8 cellular contexts compared by ENCODE assay signal in genomic region chr1:6185635-6186382, GRCh38. TPM values are rescaled to one million over a fixed set of nuclear protein-coding genes. Genes with fewer than 3 reads are reported as not detected.
DNase-seq lines count a peak whose midpoint lies in the region; TF ChIP-seq lines count a peak whose summit lies in the region.

No MANE protein-coding gene starts in this region.

- CTCF ChIA-PET in GM10248 (lab: Yijun Ruan, JAX), result interaction anchor here (0.6 to 2.4 kb wide), 10 partner anchors 8 to 46 kb away, joined by 3 to 9 read pairs (median 4); partner anchors contain the start of genes RNF207 and RPL22

- in situ Hi-C loops in ACHN (cut with HindIII; ENCODE audit: low pct_ligation_motif_present, low pct_unique_long_range_greater_than_20kb, low sequenced_read_pairs), result no loop called here

- TF ChIP-seq CTCF in GM10248 (IDR thresholded peaks at IDR 0.05; ENCODE audit: control extremely low read depth, extremely low read depth, low read depth, missing control alignments) (peak; percentile 49), fibroblast of pulmonary artery (IDR thresholded peaks at IDR 0.05; ENCODE audit: low read length, missing control alignments) (peak; percentile 64)

- H3K4me3 ChIP-seq in fibroblast of pulmonary artery (replicated peaks; ENCODE audit: low read depth, low read length), result no peak overlapping the region

- DNase-seq in ACHN (peak; percentile 58), GM10248 (ENCODE audit: extremely low spot score) (no peak), RPMI7951 (ENCODE audit: low read depth) (peak; percentile 42), fibroblast of pulmonary artery (ENCODE audit: low read depth) (peak; percentile 55), NCI-H2029 (lab: John Stamatoyannopoulos, UW) (no peak), T-helper 1 cell (no peak)
- no peak for DNase-seq in activated CD4-positive, CD25-positive, alpha-beta regulatory T cell (lab: John Stamatoyannopoulos, UW)
- no peak for DNase-seq in activated effector memory CD4-positive, alpha-beta T cell treated with Interleukin-2 at 50 U/mL for 16 hours

- POLR2A ChIA-PET in GM10248 (lab: Yijun Ruan, JAX), result no interaction called here

RNA-seq across cellular contexts. Expression of gene CHD5, which starts 5.7 kb away (rescaled TPM):
- under 0.01 TPM in 1 of 2 replicates, not detected in the other for total RNA-seq in RPMI7951 (2014; rRNA removed; shearing (Covaris generic))

RNA-seq across cellular contexts. Expression of gene RPL22, which starts 13.6 kb away (rescaled TPM):
- total RNA-seq in RPMI7951 (2014; rRNA removed; shearing (Covaris generic)), result 245 and 306 TPM in 2 replicates

RNA-seq across cellular contexts. Expression of gene RNF207, which starts 20.1 kb away (rescaled TPM):
- total RNA-seq in RPMI7951 (2014; rRNA removed; shearing (Covaris generic)), result 4.9 and 5.0 TPM in 2 replicates

RNA-seq across cellular contexts. Expression of gene ICMT, which starts 50.0 kb away (rescaled TPM):
- 101 and 105 TPM in 2 replicates for total RNA-seq in RPMI7951 (2014; rRNA removed; shearing (Covaris generic))

RNA-seq across cellular contexts. Expression of gene HES3, which starts 58.2 kb away (rescaled TPM):
- total RNA-seq in RPMI7951 (2014; rRNA removed; shearing (Covaris generic)), result not detected in 2 replicates

Comparison
In these comparisons a context has a peak if more than half of its experiments do, and no peak if none do; other contexts are left out.
1. DNase-seq: peak in ACHN (single experiment), RPMI7951 (single experiment) and fibroblast of pulmonary artery (single experiment); none in GM10248 (single experiment), activated CD4-positive, CD25-positive, alpha-beta regulatory T cell (0 of 4), activated effector memory CD4-positive, alpha-beta T cell treated with Interleukin-2 at 50 U/mL for 16 hours (single experiment), NCI-H2029 (single experiment) and T-helper 1 cell (0 of 5).